Comparison of ENCODE assay signal across 9 cellular contexts in genomic region chr2:112139033-112139614, GRCh38. TPM values are rescaled to one million over a fixed set of nuclear protein-coding genes. Genes with fewer than 3 reads are reported as not detected.
DNase-seq lines count a peak whose midpoint lies in the region; ATAC-seq, FAIRE-seq and TF ChIP-seq lines count a peak whose summit lies in the region.
"Not testable (repeated sequence)": the region's sequence is repeated elsewhere in the genome, so short reads cannot be mapped to it uniquely, and the experiment has no call there.
"Had no signal": no experiment of that assay in that cellular context is flagged by ENCODE, and none has a peak within 500 bp of the region (broad histone marks: within the 10 kb centered on the region; RNA-seq: fewer than 3 reads in every experiment).

No MANE protein-coding gene starts in this region.

- H3K4ac ChIP-seq in H1 (replicated peaks; ENCODE audit: insufficient read length, low read depth, low read length) = not testable (repeated sequence)

- not testable (repeated sequence) for H4K5ac ChIP-seq in H1 (ENCODE audit: insufficient read length, low read depth, low read length)

- not testable (repeated sequence) for TF ChIP-seq EP300 in H1 (IDR thresholded peaks at IDR 0.05; ENCODE audit: borderline replicate concordance in 1 of 2, low read depth in 2 of 2, low read length in 2 of 2)

- not testable (repeated sequence) for H3K9me3 ChIP-seq in BLaER1 treated with 17β-estradiol and CSF1 and Interleukin-3, amounts not matched to agents 10 nM and 100 nM (replicated peaks in 1 of 11); HUES48 (ENCODE audit: control insufficient read depth, insufficient read depth, low read length); adipocyte (ENCODE audit: control insufficient read depth, low read length); H1 (ENCODE audit: insufficient read depth in 2 of 2, low read depth in 1 of 2, low read length in 1 of 2); left ventricle myocardium inferior (replicated peaks); upper lobe of right lung

- H2AFZ ChIP-seq in H1 (ENCODE audit: low read length) = not testable (repeated sequence)

- not testable (repeated sequence) for H3K36me3 Mint-ChIP-seq in mesothelial cell of epicardium

- H3K4me3 Mint-ChIP-seq in mesothelial cell of epicardium = peak overlapping the region; percentile 70

- not testable (repeated sequence) for H2AK5ac ChIP-seq in H1 (ENCODE audit: low read depth, low read length)

- not testable (repeated sequence) for H3K36me3 ChIP-seq in BLaER1 treated with 17β-estradiol and CSF1 and Interleukin-3, amounts not matched to agents 10 nM and 100 nM; HUES48 (ENCODE audit: control insufficient read depth, insufficient read depth, low read length); adipocyte (ENCODE audit: control insufficient read depth, insufficient read depth, low read length, severe bottlenecking); H1 (ENCODE audit: control insufficient read depth in 2 of 4, insufficient read depth in 4 of 4, low read length in 3 of 4); left ventricle myocardium inferior; upper lobe of right lung

- not testable (repeated sequence) for TF ChIP-seq RAD21 in H1 (IDR thresholded peaks at IDR 0.05 in 1 of 2, conservative IDR thresholded peaks at IDR 0.05 in 1 of 2; ENCODE audit: low read depth in 2 of 2, low read length in 2 of 2)

- H3K27ac ChIP-seq in BLaER1 treated with 17β-estradiol and CSF1 and Interleukin-3, amounts not matched to agents 10 nM and 100 nM; HUES48 (ENCODE audit: low read depth, low read length); H1 (ENCODE audit: low read depth, low read length); left ventricle myocardium inferior (replicated peaks); upper lobe of right lung: not testable (repeated sequence)

- H3K18ac ChIP-seq in H1 (ENCODE audit: extremely low read depth, low read length) = not testable (repeated sequence)

- 3% methylated on average over 9 of the region's 32 CpGs; no CpG with 5 or more reads in 1 of the 2 experiments for WGBS in H1 (ENCODE audit: extremely low coverage in 1 of 2, insufficient coverage in 1 of 2, insufficient read length in 1 of 2, insufficient replicate concordance in 2 of 2, low coverage in 1 of 2, low lambda C conversion rate in 2 of 2, missing lambda C conversion rate in 1 of 2), 2 experiments

- H2BK12ac ChIP-seq in H1 (ENCODE audit: low read depth, low read length) = not testable (repeated sequence)

- H4K91ac ChIP-seq in H1 (replicated peaks; ENCODE audit: insufficient read length, low read length) = not testable (repeated sequence)

- not testable (repeated sequence) for H3K79me1 ChIP-seq in H1 (ENCODE audit: low read depth, low read length)

- peak overlapping the region; percentile 96 to 100 (median 99); a peak in 19 of 22 replicates for H3K4me2 ChIP-seq in BLaER1 treated with 17β-estradiol and CSF1 and Interleukin-3, amounts not matched to agents 10 nM and 100 nM
- peak overlapping the region; percentile 85 to 93 for H3K4me2 ChIP-seq in H1 (ENCODE audit: insufficient read depth in 1 of 2, low read depth in 2 of 2, low read length in 2 of 2)

- CTCF ChIA-PET in H1 (lab: Charles Lee; ENCODE audit: partially characterized antibody) = not testable (repeated sequence)

- not testable (repeated sequence) for TF ChIP-seq CTCF in H1 (IDR thresholded peaks at IDR 0.05; ENCODE audit: control extremely low read depth in 1 of 3, insufficient read depth in 1 of 3, low read depth in 1 of 3, low read length in 3 of 3); left ventricle myocardium inferior (IDR thresholded peaks at IDR 0.05; ENCODE audit: borderline replicate concordance); mesothelial cell of epicardium (IDR thresholded peaks at IDR 0.05; ENCODE audit: unreplicated experiment); retinal pigment epithelial cell (conservative IDR thresholded peaks at IDR 0.05; ENCODE audit: low read depth, low read length); upper lobe of right lung (IDR thresholded peaks at IDR 0.05)

- FAIRE-seq in H1 (lab: Jason Lieb, UNC) = not testable (repeated sequence)

- not testable (repeated sequence) for H3K23me2 ChIP-seq in H1 (ENCODE audit: low read depth, low read length)

- not testable (repeated sequence) for H4K20me1 ChIP-seq in BLaER1 treated with 17β-estradiol and CSF1 and Interleukin-3, amounts not matched to agents 10 nM and 100 nM; H1 (replicated peaks in 1 of 2; ENCODE audit: control insufficient read depth in 1 of 2, insufficient read depth in 2 of 2, low read length in 2 of 2)

- peak overlapping the region; percentile 60 to 75 (median 65); a peak in 16 of 20 replicates for H3K4me3 ChIP-seq in BLaER1 treated with 17β-estradiol and CSF1 and Interleukin-3, amounts not matched to agents 10 nM and 100 nM
- peak overlapping the region; percentile 56; the same call in 1 of the 2 replicates for H3K4me3 ChIP-seq in HUES48 (ENCODE audit: low read depth, low read length)
- H3K4me3 ChIP-seq in adipocyte (ENCODE audit: low read length) = peak overlapping the region; percentile 80
- peak overlapping the region; percentile 40 to 80 (median 64) for H3K4me3 ChIP-seq in H1 (ENCODE audit: extremely low read depth in 1 of 4, insufficient read depth in 2 of 4, low read depth in 3 of 4, low read length in 4 of 4)
- H3K4me3 ChIP-seq in left ventricle myocardium inferior = peak overlapping the region; percentile 72
- peak overlapping the region; percentile 15 for H3K4me3 ChIP-seq in retinal pigment epithelial cell (ENCODE audit: low read length)
- H3K4me3 ChIP-seq in upper lobe of right lung = not testable (repeated sequence)

- H2BK20ac ChIP-seq in H1 (ENCODE audit: low read length) = not testable (repeated sequence)

- ATAC-seq in upper lobe of right lung = not testable (repeated sequence)

- H3K9me3 Mint-ChIP-seq in mesothelial cell of epicardium = not testable (repeated sequence)

- not testable (repeated sequence) for H4K8ac ChIP-seq in H1 (ENCODE audit: extremely low read depth, insufficient read depth, low read length)

- not testable (repeated sequence) for H3K79me2 ChIP-seq in H1 (ENCODE audit: control insufficient read depth in 1 of 2, insufficient read depth in 2 of 2, low read length in 2 of 2)

- not testable (repeated sequence) for H2BK5ac ChIP-seq in H1 (ENCODE audit: low read depth, low read length)

- H3K56ac ChIP-seq in H1 (replicated peaks; ENCODE audit: insufficient read length, low read depth, low read length) = not testable (repeated sequence)

- not testable (repeated sequence) for DNase-seq in adipocyte (ENCODE audit: low read depth); H1 (ENCODE audit: low read depth in 1 of 2, low spot score in 2 of 2); left ventricle myocardium inferior; mesothelial cell of epicardium (ENCODE audit: low spot score in 2 of 2, unreplicated experiment in 2 of 2); retinal pigment epithelial cell (ENCODE audit: low read depth)
- peak; percentile 28 for DNase-seq in upper lobe of right lung

- peaks cover 47 to 70% (median 58%) of the 10 kb centered on the region in 11 experiments for H3K27me3 ChIP-seq in BLaER1 treated with 17β-estradiol and CSF1 and Interleukin-3, amounts not matched to agents 10 nM and 100 nM
- H3K27me3 ChIP-seq in HUES48 (ENCODE audit: control insufficient read depth, insufficient read depth, low read length) (peaks cover 65% of the 10 kb centered on the region), H1 (replicated peaks in 1 of 4; ENCODE audit: control insufficient read depth in 3 of 4, extremely low read depth in 1 of 4, insufficient read depth in 3 of 4, low read length in 3 of 4) (peaks cover 29 to 65% (median 48%) of the 10 kb centered on the region in 4 experiments), left ventricle myocardium inferior (ENCODE audit: low read depth) (peaks cover 41% of the 10 kb centered on the region)
- not testable (repeated sequence) for H3K27me3 ChIP-seq in adipocyte (replicated peaks; ENCODE audit: control insufficient read depth, insufficient read depth, low read length); upper lobe of right lung

- not testable (repeated sequence) for H3K9ac ChIP-seq in BLaER1 treated with 17β-estradiol and CSF1 and Interleukin-3, amounts not matched to agents 10 nM and 100 nM; HUES48 (ENCODE audit: low read depth, low read length); adipocyte (ENCODE audit: low read length); H1 (replicated peaks in 1 of 4; ENCODE audit: extremely low read depth in 1 of 4, low read depth in 3 of 4, low read length in 3 of 4)

- peaks cover 62% of the 10 kb centered on the region for H3K27me3 Mint-ChIP-seq in mesothelial cell of epicardium (ENCODE audit: low read depth)

- not testable (repeated sequence) for H2BK15ac ChIP-seq in H1 (ENCODE audit: low read length)

- H3K14ac ChIP-seq in H1 (ENCODE audit: insufficient read length) = not testable (repeated sequence)

- H3K4me1 ChIP-seq in BLaER1 treated with 17β-estradiol and CSF1 and Interleukin-3, amounts not matched to agents 10 nM and 100 nM = peaks cover 12 to 37% (median 25%) of the 10 kb centered on the region in 10 experiments
- H3K4me1 ChIP-seq in HUES48 (ENCODE audit: control insufficient read depth, insufficient read depth, low read length); adipocyte (ENCODE audit: control insufficient read depth, insufficient read depth, low read length); H1 (replicated peaks in 1 of 4; ENCODE audit: control insufficient read depth in 3 of 4, insufficient read depth in 4 of 4, low read length in 3 of 4); left ventricle myocardium inferior; upper lobe of right lung: not testable (repeated sequence)

- H3K23ac ChIP-seq in H1 (ENCODE audit: insufficient read length) = not testable (repeated sequence)

- H2BK120ac ChIP-seq in H1 (replicated peaks; ENCODE audit: low read depth, low read length) = not testable (repeated sequence)

- H3K4me1 Mint-ChIP-seq in mesothelial cell of epicardium = peaks cover 18% of the 10 kb centered on the region

- POLR2A ChIA-PET in H1 (lab: Charles Lee; ENCODE audit: partially characterized antibody) = not testable (repeated sequence)

- not testable (repeated sequence) for TF ChIP-seq POLR2A in H1 (IDR thresholded peaks at IDR 0.05; ENCODE audit: control extremely low read depth in 1 of 2, low read depth in 2 of 2, low read length in 2 of 2)

- intact Hi-C loops in left ventricle myocardium inferior (cut with micrococcal nuclease); upper lobe of right lung (cut with DNase I): not testable (repeated sequence)

- H3K27ac Mint-ChIP-seq in mesothelial cell of epicardium = not testable (repeated sequence)

RNA-seq across cellular contexts. Expression of gene FBLN7, which starts 0.9 kb away (rescaled TPM):
- 0.30 and 0.82 TPM in 2 replicates for total RNA-seq in H1 (2021; fragmentation: NEBNext Ultra II Directional; extraction: Animal tissue kit (Norgen Biotek cat#: 25700))
- polyA plus RNA-seq in H1 (2011; rRNA removed) = 0.77 and 0.88 TPM in 2 replicates
- polyA plus RNA-seq in H1 (2011; cell fraction: cytosol; rRNA removed) = 0.52 TPM
- polyA plus RNA-seq in H1 (2011; cell fraction: nucleus; rRNA removed) = 1.3 TPM
- 0.84 to 1.9 TPM (median 1.0 TPM) in 4 replicates for polyA plus RNA-seq in H1 (2012, experiment 1 of 2)
- 0.79 TPM for polyA plus RNA-seq in H1 (2012, experiment 2 of 2)
- polyA plus RNA-seq in H1 (2013, experiment 1 of 2) = 0.28 TPM
- polyA plus RNA-seq in H1 (2013, experiment 2 of 2) = 0.22 TPM
- 0.25 and 0.59 TPM in 2 replicates for polyA minus RNA-seq in H1 (2011; rRNA and poly(A)+ RNA removed)
- polyA minus RNA-seq in H1 (2011; cell fraction: cytosol; rRNA and poly(A)+ RNA removed) = not detected
- polyA minus RNA-seq in H1 (2011; cell fraction: nucleus; rRNA and poly(A)+ RNA removed) = 0.20 TPM
- total RNA-seq in left ventricle myocardium inferior = 0.60 TPM
- total RNA-seq in mesothelial cell of epicardium = 1.9 to 2.4 TPM (median 2.2 TPM) in 3 replicates
- 5.4 TPM for total RNA-seq in upper lobe of right lung
- total RNA-seq: G401 had no signal
